Comparison of ENCODE assay signal across 30 cellular contexts in the genomic region with DNA sequence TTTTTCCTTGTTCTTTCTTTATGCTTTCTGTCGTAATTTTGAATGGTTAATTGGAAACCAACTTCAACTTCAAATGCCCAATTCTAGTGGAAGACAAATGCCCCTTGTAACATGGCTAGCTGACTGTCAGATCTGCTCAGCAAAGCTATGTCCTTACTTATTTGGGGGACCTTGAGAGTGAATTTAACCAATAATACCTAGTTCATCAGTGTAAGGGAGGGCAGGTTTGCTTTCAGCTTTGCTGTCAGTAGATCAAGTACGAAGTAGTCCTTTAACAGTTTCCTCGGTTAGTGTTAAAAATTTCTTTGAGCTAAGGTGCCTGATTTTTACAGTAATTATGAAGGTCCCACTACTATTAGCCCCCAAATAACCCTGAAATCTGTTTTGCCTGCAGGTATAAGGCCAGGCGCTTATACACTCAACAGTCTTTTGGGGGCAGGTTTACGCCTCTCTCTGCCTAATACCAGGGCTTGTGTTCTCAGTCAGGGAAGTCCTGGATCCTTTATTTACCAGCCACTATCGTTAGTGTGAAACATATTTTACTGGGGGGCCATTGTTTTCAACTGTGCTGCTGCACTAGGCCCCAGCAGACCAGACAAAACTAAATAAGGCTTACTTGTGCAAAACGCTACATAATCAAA.
"Had no signal": no experiment of that assay in that cellular context is flagged by ENCODE, and none has a peak within 500 bp of the region (broad histone marks: within the 10 kb centered on the region; RNA-seq: fewer than 3 reads in every experiment).

No MANE protein-coding gene starts in this region.

- H3K9me3 ChIP-seq: left lung, lower lobe of right lung, ovary, right lobe of liver, stomach, testis, thyroid gland, transverse colon, upper lobe of left lung, vagina had no signal

- H3K36me3 ChIP-seq: left lung, lower lobe of right lung, ovary, right atrium auricular region, right lobe of liver, stomach, thyroid gland, transverse colon, upper lobe of left lung, vagina had no signal

- H3K27me3 Mint-ChIP-seq: naive B cell; progenitor cell of endocrine pancreas; stimulated activated naive B cell treated with anti-CD40 and anti-IgM and Interleukin-4, amounts not matched to agents 10 μg/mL and 1 μg/mL and 100 μg/mL, for 72 hours had no signal

- H3K27me3 ChIP-seq: left lung, ovary, right atrium auricular region, right lobe of liver, stomach, testis, thyroid gland, transverse colon, upper lobe of left lung, vagina had no signal

- DNase-seq: hippocampal formation; immature natural killer cell; kidney; left colon; left lung; lower lobe of right lung; mammary epithelial cell; mesenchymal stem cell; naive B cell; natural killer cell; nephron progenitor cell; ovary; right lobe of liver; stimulated activated CD4-positive, alpha-beta T cell treated with anti-CD3 and anti-CD28 coated beads, Interleukin-1b, Interleukin-23, amount 100 ng/mL, for 48 hours; stimulated activated CD4-positive, alpha-beta T cell treated with anti-CD3 and anti-CD28 coated beads, Interleukin-2, amount 100 ng/mL, for 48 hours; stimulated activated CD4-positive, alpha-beta T cell treated with anti-CD3 and anti-CD28 coated beads, Interleukin-4, amount 100 ng/mL, for 4 hours; stimulated activated CD8-positive, alpha-beta memory T cell treated with anti-CD3 and anti-CD28 coated beads, Interleukin-4, amount 100 ng/mL, for 48 hours; stimulated activated naive B cell treated with anti-CD40 and anti-IgM and Interleukin-4, amounts not matched to agents 10 μg/mL and 1 μg/mL and 100 μg/mL, for 72 hours; stimulated activated naive CD8-positive, alpha-beta T cell treated with anti-CD3 and anti-CD28 coated beads, Interleukin-15, Interleukin-2, amounts not matched to agents 100 U/mL and 50 U/mL, for 24 hours; stomach; testis; thyroid gland; transverse colon; upper lobe of left lung had no signal

- H3K36me3 Mint-ChIP-seq: mesothelial cell of epicardium; naive B cell; natural killer cell; stimulated activated naive B cell treated with anti-CD40 and anti-IgM and Interleukin-4, amounts not matched to agents 10 μg/mL and 1 μg/mL and 100 μg/mL, for 72 hours had no signal

- H3K4me1 Mint-ChIP-seq: immature natural killer cell; naive B cell; natural killer cell; stimulated activated naive B cell treated with anti-CD40 and anti-IgM and Interleukin-4, amounts not matched to agents 10 μg/mL and 1 μg/mL and 100 μg/mL, for 72 hours had no signal

- FAIRE-seq: islet of Langerhans, kidney had no signal

- H3K4me1 ChIP-seq: left lung, lower lobe of right lung, right atrium auricular region, right lobe of liver, stomach, testis, thyroid gland, transverse colon, upper lobe of left lung, vagina had no signal

- H3K4me2 ChIP-seq: smooth muscle cell had no signal

- H3K4me3 ChIP-seq: left lung, lower lobe of right lung, ovary, right atrium auricular region, right lobe of liver, smooth muscle cell, stomach, testis, thyroid gland, transverse colon, upper lobe of left lung, vagina had no signal

- H3K27ac Mint-ChIP-seq: immature natural killer cell; mesothelial cell of epicardium; naive B cell; natural killer cell; nephron progenitor cell; progenitor cell of endocrine pancreas; stimulated activated naive B cell treated with anti-CD40 and anti-IgM and Interleukin-4, amounts not matched to agents 10 μg/mL and 1 μg/mL and 100 μg/mL, for 72 hours had no signal

- H3K4me3 Mint-ChIP-seq: immature natural killer cell; mesothelial cell of epicardium; naive B cell; natural killer cell; nephron progenitor cell; stimulated activated naive B cell treated with anti-CD40 and anti-IgM and Interleukin-4, amounts not matched to agents 10 μg/mL and 1 μg/mL and 100 μg/mL, for 72 hours had no signal

- H3K27ac ChIP-seq: left lung, lower lobe of right lung, ovary, right atrium auricular region, right lobe of liver, stomach, testis, thyroid gland, transverse colon, upper lobe of left lung, vagina had no signal

- H3K9me3 Mint-ChIP-seq: mesothelial cell of epicardium; nephron progenitor cell; stimulated activated naive B cell treated with anti-CD40 and anti-IgM and Interleukin-4, amounts not matched to agents 10 μg/mL and 1 μg/mL and 100 μg/mL, for 72 hours had no signal
